25 cellular contexts compared by ENCODE assay signal in the genomic region with DNA sequence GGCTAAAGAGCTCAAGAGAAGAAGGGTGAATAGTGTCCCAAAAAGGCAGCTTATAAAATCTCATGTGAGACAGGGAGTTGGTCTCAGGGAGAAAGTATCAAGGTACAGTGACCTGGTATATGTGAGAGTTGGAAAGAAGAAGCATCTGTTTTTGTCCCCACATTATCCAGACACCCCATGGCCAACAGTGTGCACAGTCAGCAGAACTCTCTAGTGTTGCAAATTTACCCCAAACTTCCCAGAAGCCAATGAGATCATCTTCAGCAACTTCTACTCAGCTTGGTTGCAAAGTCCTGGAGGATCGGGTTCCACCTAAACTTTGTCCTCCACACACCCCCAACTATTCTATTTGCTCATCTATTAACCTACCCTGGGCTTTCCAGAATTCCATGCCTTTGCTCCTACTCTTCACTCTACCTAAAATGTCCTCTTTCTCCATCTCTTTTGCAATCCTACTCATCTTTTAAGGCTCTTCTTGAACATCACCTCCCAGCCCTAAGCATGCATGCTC.
"Had no signal": no experiment of that assay in that cellular context is flagged by ENCODE, and none has a peak within 500 bp of the region (broad histone marks: within the 10 kb centered on the region; RNA-seq: fewer than 3 reads in every experiment).

No MANE protein-coding gene starts in this region.

- H3K27me3 ChIP-seq: gastrocnemius medialis, stomach had no signal

- H3K27me3 Mint-ChIP-seq: activated naive CD8-positive, alpha-beta T cell treated with anti-CD3 and anti-CD28 coated beads, Interleukin-2, amount 50 U/mL, for 24 hours; brain; stimulated activated memory B cell treated with anti-CD40 and anti-IgM and Interleukin-4, amounts not matched to agents 10 μg/mL and 1 μg/mL and 100 μg/mL, for 72 hours had no signal

- H3K79me2 ChIP-seq: parathyroid adenoma had no signal

- H3K4me1 ChIP-seq: parathyroid adenoma, stomach had no signal

- DNase-seq: activated CD4-positive, alpha-beta T cell treated with anti-CD3 and anti-CD28 coated beads, Interleukin-2, amount 50 U/mL, for 4 hours; activated CD8-positive, alpha-beta memory T cell treated with anti-CD3 and anti-CD28 coated beads for 24 hours; activated CD8-positive, alpha-beta memory T cell treated with anti-CD3 and anti-CD28 coated beads, Interleukin-2, amount 50 U/mL, for 48 hours; activated gamma-delta T cell; activated naive CD4-positive, alpha-beta T cell treated with anti-CD3 and anti-CD28 coated beads, Interleukin-2, amount 50 U/mL, for 16 hours; activated naive CD8-positive, alpha-beta T cell treated with anti-CD3 and anti-CD28 coated beads, Interleukin-2, amount 50 U/mL, for 24 hours; activated T-cell treated with anti-CD3 and anti-CD28 coated beads, Interleukin-2, amount 50 U/mL, for 48 hours; aorta; dermis blood vessel endothelial cell; effector CD8-positive, alpha-beta T cell; gastrocnemius medialis; hippocampal formation; kidney glomerular epithelial cell; left ventricle myocardium superior; mesendoderm; mucosa of descending colon; nucleus accumbens; right cardiac atrium; stomach; T-helper 1 cell; T-helper 9 cell had no signal

- H3K4me1 Mint-ChIP-seq: activated naive CD8-positive, alpha-beta T cell treated with anti-CD3 and anti-CD28 coated beads, Interleukin-2, amount 50 U/mL, for 24 hours; brain; stimulated activated memory B cell treated with anti-CD40 and anti-IgM and Interleukin-4, amounts not matched to agents 10 μg/mL and 1 μg/mL and 100 μg/mL, for 72 hours; WTC11 had no signal

- H3K4me3 ChIP-seq: gastrocnemius medialis, mucosa of descending colon, stomach had no signal

- ATAC-seq: activated naive CD8-positive, alpha-beta T cell treated with anti-CD3 and anti-CD28 coated beads, Interleukin-2, amount 50 U/mL, for 24 hours; gastrocnemius medialis; left ventricle myocardium superior; mucosa of descending colon; stimulated activated memory B cell treated with anti-CD40 and anti-IgM and Interleukin-4, amounts not matched to agents 10 μg/mL and 1 μg/mL and 100 μg/mL, for 72 hours; WTC11 had no signal

- H2AFZ ChIP-seq: parathyroid adenoma had no signal

- H3K27ac Mint-ChIP-seq: activated naive CD8-positive, alpha-beta T cell treated with anti-CD3 and anti-CD28 coated beads, Interleukin-2, amount 50 U/mL, for 24 hours; stimulated activated memory B cell treated with anti-CD40 and anti-IgM and Interleukin-4, amounts not matched to agents 10 μg/mL and 1 μg/mL and 100 μg/mL, for 72 hours; WTC11 had no signal

- H3K4me3 Mint-ChIP-seq: activated naive CD8-positive, alpha-beta T cell treated with anti-CD3 and anti-CD28 coated beads, Interleukin-2, amount 50 U/mL, for 24 hours; brain; stimulated activated memory B cell treated with anti-CD40 and anti-IgM and Interleukin-4, amounts not matched to agents 10 μg/mL and 1 μg/mL and 100 μg/mL, for 72 hours; WTC11 had no signal

- H3K9me3 ChIP-seq: gastrocnemius medialis, mucosa of descending colon, stomach had no signal

- H3K9ac ChIP-seq: parathyroid adenoma had no signal

- H3K27ac ChIP-seq: parathyroid adenoma, stomach had no signal

- H3K9me3 Mint-ChIP-seq: activated naive CD8-positive, alpha-beta T cell treated with anti-CD3 and anti-CD28 coated beads, Interleukin-2, amount 50 U/mL, for 24 hours; brain; stimulated activated memory B cell treated with anti-CD40 and anti-IgM and Interleukin-4, amounts not matched to agents 10 μg/mL and 1 μg/mL and 100 μg/mL, for 72 hours; WTC11 had no signal
